ENCODE assay signal across 28 cellular contexts in the genomic region with DNA sequence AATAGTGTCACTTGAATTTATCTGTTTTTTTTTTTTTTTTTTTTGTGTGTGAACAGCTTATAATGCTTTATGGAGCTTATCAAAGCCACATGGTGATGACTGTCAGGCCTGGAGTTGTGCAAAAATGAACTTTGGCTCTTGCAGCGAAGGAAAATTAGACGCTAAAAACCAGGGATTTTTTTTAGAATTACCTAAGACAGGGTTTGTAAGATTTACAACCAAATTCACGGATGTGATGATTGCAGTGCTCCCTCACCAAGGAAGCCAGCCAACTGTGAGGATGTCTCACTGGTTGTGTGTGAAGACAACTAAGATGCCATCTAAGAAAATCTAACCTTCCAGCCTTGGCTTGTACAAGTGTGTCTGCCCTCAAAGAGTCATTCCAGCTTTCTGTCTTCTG.
DNase-seq lines count a peak whose midpoint lies in the region; ATAC-seq and TF ChIP-seq lines count a peak whose summit lies in the region.
"Had no signal": no experiment of that assay in that cellular context is flagged by ENCODE, and none has a peak within 500 bp of the region (broad histone marks: within the 10 kb centered on the region; RNA-seq: fewer than 3 reads in every experiment).

No MANE protein-coding gene starts in this region.

- H3K27me3 ChIP-seq in adipocyte (replicated peaks; ENCODE audit: control insufficient read depth, insufficient read depth, low read length): peaks cover 4% of the 10 kb centered on the region
- no peaks in the 10 kb centered on the region for H3K27me3 ChIP-seq in hepatocyte
- H3K27me3 ChIP-seq: body of pancreas, right atrium auricular region, suprapubic skin had no signal

- no peaks in the 10 kb centered on the region for H4K20me1 ChIP-seq in hepatocyte (ENCODE audit: insufficient read depth, poor library complexity, severe bottlenecking)

- H3K27ac ChIP-seq in hepatocyte: peak overlapping the region; percentile 58
- H3K27ac ChIP-seq: parathyroid adenoma, suprapubic skin, VCaP had no signal

- H3K36me3 ChIP-seq in adipocyte (ENCODE audit: control insufficient read depth, insufficient read depth, low read length, severe bottlenecking) (no peaks in the 10 kb centered on the region), hepatocyte (replicated peaks; ENCODE audit: insufficient read depth, low read depth) (no peaks in the 10 kb centered on the region)
- H3K36me3 ChIP-seq: right atrium auricular region, suprapubic skin had no signal

- H3K9me2 ChIP-seq in hepatocyte (replicated peaks; ENCODE audit: insufficient read depth): no peaks in the 10 kb centered on the region

- no peak for TF ChIP-seq CTCF in hepatocyte (IDR thresholded peaks at IDR 0.05; ENCODE audit: poor library complexity)

- ATAC-seq in sciatic nerve: peak; percentile 60
- ATAC-seq in GM21390 (IDR thresholded peaks at IDR 0.05; ENCODE audit: unreplicated experiment): no peak
- ATAC-seq: body of pancreas; K562; natural killer cell treated with Interleukin-12 subunit alpha and Interleukin-12 subunit beta and Interleukin-15 and Interleukin-18, amount 100 ng/mL, for 72 hours; stimulated activated effector memory CD8-positive, alpha-beta T cell treated with anti-CD3 and anti-CD28 coated beads, Interleukin-12 subunit alpha, Interleukin-12 subunit beta, amount 100 ng/mL, for 72 hours had no signal

- DNase-seq in GM04504 (ENCODE audit: low read depth) (peak; percentile 72), adipocyte (ENCODE audit: low read depth) (peak; percentile 34), hepatocyte (ENCODE audit: low spot score) (peak; percentile 37), sciatic nerve (ENCODE audit: low spot score) (no peak), HPDE6-E6E7 (ENCODE audit: extremely low spot score) (no peak), HuH-7.5 (ENCODE audit: low spot score) (no peak)
- DNase-seq: activated CD4-positive, alpha-beta T cell treated with anti-CD3 and anti-CD28 coated beads for 48 hours; activated gamma-delta T cell treated with Interleukin-2 at 50 U/mL for 16 hours; activated T-cell treated with anti-CD3 and anti-CD28 coated beads, Interleukin-2, amount 50 U/mL, for 24 hours; body of pancreas; Calu3; DMS79 treated with DMSO at 0.1 percent for 48 hours; foreskin fibroblast; hippocampal formation; immature natural killer cell; NCI-H2029; NCI-H2227 treated with DMSO at 0.1 percent for 48 hours; NCI-H69; SHP77 treated with DMSO at 0.1 percent for 48 hours; stimulated activated CD4-positive, alpha-beta T cell treated with anti-CD3 and anti-CD28 coated beads, Interleukin-4, amount 100 ng/mL, for 24 hours had no signal

- H3K4me2 ChIP-seq in hepatocyte: no peak overlapping the region

- no peaks in the 10 kb centered on the region for H3K79me2 ChIP-seq in hepatocyte

- 29% methylated on average over 3 of the region's 3 CpGs for WGBS in hepatocyte (ENCODE audit: low lambda C conversion rate, missing lambda C conversion rate)

- no peak overlapping the region for H2AFZ ChIP-seq in hepatocyte
- H2AFZ ChIP-seq: parathyroid adenoma had no signal

- H3K4me1 ChIP-seq in adipocyte (ENCODE audit: control insufficient read depth, insufficient read depth, low read length): peaks cover 36% of the 10 kb centered on the region
- peaks cover 5% of the 10 kb centered on the region for H3K4me1 ChIP-seq in hepatocyte (ENCODE audit: insufficient read depth)
- H3K4me1 ChIP-seq: suprapubic skin had no signal

- intact Hi-C loops in sciatic nerve (cut with DNase I): no loop called here

- no peak overlapping the region for H3K4me3 ChIP-seq in adipocyte (ENCODE audit: low read length)
- H3K4me3 ChIP-seq in hepatocyte: no peak overlapping the region
- H3K4me3 ChIP-seq: body of pancreas, K562, right atrium auricular region, suprapubic skin had no signal

- peaks cover 5% of the 10 kb centered on the region for H3K9me3 ChIP-seq in adipocyte (ENCODE audit: control insufficient read depth, low read length)
- H3K9me3 ChIP-seq in hepatocyte (ENCODE audit: low read depth): no peaks in the 10 kb centered on the region
- H3K9me3 ChIP-seq: body of pancreas, right atrium auricular region, suprapubic skin had no signal

- no peak overlapping the region for H3K9ac ChIP-seq in adipocyte (ENCODE audit: low read length)
- H3K9ac ChIP-seq: parathyroid adenoma had no signal

Comparison
In these comparisons a context has a peak if more than half of its experiments do, and no peak if none do; other contexts are left out.
1. DNase-seq: peak in GM04504 (single experiment), adipocyte (single experiment) and hepatocyte (single experiment); none in sciatic nerve (single experiment), HPDE6-E6E7 (single experiment) and HuH-7.5 (single experiment).